Comparison of ENCODE assay signal across 13 cellular contexts in genomic region chr6:131635384-131636340, GRCh38. TPM values are rescaled to one million over a fixed set of nuclear protein-coding genes. Genes with fewer than 3 reads are reported as not detected.
DNase-seq lines count a peak whose midpoint lies in the region; ATAC-seq, FAIRE-seq and TF ChIP-seq lines count a peak whose summit lies in the region.
"Had no signal": no experiment of that assay in that cellular context is flagged by ENCODE, and none has a peak within 500 bp of the region (broad histone marks: within the 10 kb centered on the region; RNA-seq: fewer than 3 reads in every experiment).

No MANE protein-coding gene starts in this region.

- FAIRE-seq in K562 (lab: Jason Lieb, UNC): no peak

- no peak overlapping the region for H3K9ac ChIP-seq in K562 (ENCODE audit: insufficient read depth in 1 of 2, low read depth in 2 of 2, low read length in 2 of 2)

- POLR2A ChIA-PET in K562 (lab: Yijun Ruan, JAX): interaction anchor here (1.5 kb wide), 1 partner anchor 19 kb away, joined by 3 read pairs; no protein-coding TSS in a partner anchor

- no peaks in the 10 kb centered on the region; the same call in 2 of the 3 replicates for H3K36me3 ChIP-seq in K562 (ENCODE audit: control insufficient read depth, insufficient read depth, low read length)

- H3K9me1 ChIP-seq in K562 (ENCODE audit: control insufficient read depth, insufficient read depth, low read length): no peaks in the 10 kb centered on the region

- 87% methylated on average over 11 of the region's 11 CpGs for WGBS in K562 (ENCODE audit: insufficient coverage, low coverage, missing lambda C conversion rate)
- 76% methylated on average over 11 of the region's 11 CpGs for WGBS in right cardiac atrium

- TF ChIP-seq POLR2A in K562 (conservative IDR thresholded peaks at IDR 0.05): no peak

- H3K9me3 ChIP-seq in K562 (replicated peaks; ENCODE audit: control insufficient read depth, insufficient read depth, low read depth, low read length) (no peaks in the 10 kb centered on the region), right cardiac atrium (ENCODE audit: control insufficient read depth, low read length) (no peaks in the 10 kb centered on the region)

- ATAC-seq in GM18499 (IDR thresholded peaks at IDR 0.05; ENCODE audit: insufficient read depth, unreplicated experiment): peak; percentile 78
- peak; percentile 64 for ATAC-seq in GM21515 (IDR thresholded peaks at IDR 0.05; ENCODE audit: unreplicated experiment)
- ATAC-seq in HG03135 (IDR thresholded peaks at IDR 0.05; ENCODE audit: unreplicated experiment): peak; percentile 76
- no peak for ATAC-seq in K562
- ATAC-seq in right cardiac atrium: no peak
- ATAC-seq: esophagus mucosa had no signal

- TF ChIP-seq EP300 in K562 (IDR thresholded peaks at IDR 0.05; ENCODE audit: low read length): no peak

- CTCF ChIA-PET in K562 (lab: Yijun Ruan, JAX; ENCODE audit: low intra/inter-chr PET ratio): no interaction called here

- no peak for TF ChIP-seq CTCF in K562 (IDR thresholded peaks at IDR 0.05 in 2 of 3, conservative IDR thresholded peaks at IDR 0.05 in 1 of 3; ENCODE audit: insufficient read depth in 2 of 3, low read depth in 1 of 3, low read length in 3 of 3)

- in situ Hi-C loops in K562 (cut with MboI): loop anchor here (25.0 kb wide), 1 partner anchor 1177 kb away; the partner anchor contains the start of gene RPS12
- in situ Hi-C loops in KBM-7 (cut with MboI; ENCODE audit: low pct_unique_long_range_greater_than_20kb, low sequenced_read_pairs): no loop called here

- H4K20me1 ChIP-seq in K562 (replicated peaks; ENCODE audit: control insufficient read depth, insufficient read depth, low read length): no peaks in the 10 kb centered on the region

- no peak overlapping the region for H3K4me2 ChIP-seq in K562 (ENCODE audit: insufficient read depth, low read length)

- BruUV-seq in K562 (replicated peaks; lab: Mats Ljungman, UMichigan): no TSS peak

- no peak for TF ChIP-seq RAD21 in K562 (CRISPR knock-in tag; conservative IDR thresholded peaks at IDR 0.05 in 1 of 2, IDR thresholded peaks at IDR 0.05 in 1 of 2)

- H3K79me2 ChIP-seq in K562 (ENCODE audit: control insufficient read depth, insufficient read depth, low read length): peaks cover 35% of the 10 kb centered on the region

- no peak overlapping the region for H3K27ac ChIP-seq in K562 (ENCODE audit: extremely low read depth, low read depth, low read length)
- H3K27ac ChIP-seq in right cardiac atrium (ENCODE audit: low read length): no peak overlapping the region
- H3K27ac ChIP-seq: skin epidermis had no signal

- H3K27me3 ChIP-seq in K562 (ENCODE audit: control insufficient read depth in 2 of 2, insufficient read depth in 2 of 2, low read length in 2 of 2): no peaks in the 10 kb centered on the region
- no peaks in the 10 kb centered on the region for H3K27me3 ChIP-seq in right cardiac atrium (ENCODE audit: control insufficient read depth, insufficient read depth)

- intact Hi-C loops in K562 (cut with micrococcal nuclease) (no loop called here), right cardiac atrium (cut with DNase I) (no loop called here)

- no peak for DNase-seq in K562 (ENCODE audit: extremely low read depth in 1 of 4, low spot score in 3 of 4)
- DNase-seq in KBM-7: no peak
- DNase-seq in central memory CD4-positive, alpha-beta T cell: no peak
- no peak for DNase-seq in DMS153 treated with DMSO at 0.1 percent for 48 hours (lab: John Stamatoyannopoulos, UW; ENCODE audit: unreplicated experiment)
- DNase-seq in right cardiac atrium: no peak
- DNase-seq: amniotic stem cell, C1 segment of cervical spinal cord had no signal

- H2AFZ ChIP-seq in K562 (ENCODE audit: low read depth, low read length): peak overlapping the region; percentile 43; the same call in 1 of the 2 replicates

- no peak overlapping the region for H3K4me3 ChIP-seq in K562
- H3K4me3 ChIP-seq in right cardiac atrium (ENCODE audit: low read length): no peak overlapping the region
- H3K4me3 ChIP-seq: skin epidermis had no signal

- H3K4me1 ChIP-seq in K562 (replicated peaks in 1 of 2; ENCODE audit: control insufficient read depth in 2 of 2, insufficient read depth in 2 of 2, low read length in 2 of 2) (peaks cover 4 to 5% of the 10 kb centered on the region in 2 experiments; a peak in 3 of 5 replicates), right cardiac atrium (ENCODE audit: control insufficient read depth, insufficient read depth, low read length) (no peaks in the 10 kb centered on the region)

TF ChIP-seq in K562, 482 proteins besides CTCF, POLR2A, EP300 and RAD21 (continues in another document):
- TF ChIP-seq RFX5 (IDR thresholded peaks at IDR 0.05; ENCODE audit: low read depth, low read length) (no peak), SMAD2 (IDR thresholded peaks at IDR 0.05; ENCODE audit: low read depth, low read length) (no peak), ARID2 (IDR thresholded peaks at IDR 0.05) (no peak), PATZ1 (CRISPR knock-in tag; IDR thresholded peaks at IDR 0.05; ENCODE audit: borderline replicate concordance) (no peak), TCF3 (CRISPR knock-in tag; IDR thresholded peaks at IDR 0.05) (no peak), ZNF511 (CRISPR knock-in tag; IDR thresholded peaks at IDR 0.05) (no peak)

RNA-seq across cellular contexts. Expression of gene ENPP3, which starts 1.4 kb away (rescaled TPM):
- total RNA-seq in K562 (2011; cell fraction: chromatin; rRNA removed; ENCODE audit: low replicate concordance): 51.5 and 84.3 TPM in 2 replicates
- 30.4 and 31.7 TPM in 2 replicates for total RNA-seq in K562 (2011; cell fraction: nucleolus; rRNA removed)
- total RNA-seq in K562 (2011; cell fraction: nucleoplasm; rRNA removed): 43.2 and 48.7 TPM in 2 replicates
- total RNA-seq in K562 (2014; rRNA removed): 14.0 and 18.5 TPM in 2 replicates
- total RNA-seq in K562 (2014; rRNA removed; fragmentation: Illumina TruSeq; extraction: Trizol): 27.1 and 27.9 TPM in 2 replicates
- 20.7 and 23.0 TPM in 2 replicates for total RNA-seq in K562 (2015; rRNA removed; fragmentation: Illumina TruSeq; extraction: Trizol)
- 17.7 and 22.3 TPM in 2 replicates for total RNA-seq in K562 (2021)
- 21.6 and 32.8 TPM in 2 replicates for polyA plus RNA-seq in K562 (2011; rRNA removed)
- polyA plus RNA-seq in K562 (2011; cell fraction: cytosol; rRNA removed): 7.3 and 11.4 TPM in 2 replicates
- polyA plus RNA-seq in K562 (2011; cell fraction: nucleus; rRNA removed): 26.8 and 29.1 TPM in 2 replicates
- polyA plus RNA-seq in K562 (2012): 14.6 and 15.7 TPM in 2 replicates
- 18.1 and 21.6 TPM in 2 replicates for polyA plus RNA-seq in K562 (2014; fragmentation: Illumina TruSeq; extraction: Trizol)
- 10 to 100 TPM; 15.1 to 23.5 TPM for polyA plus RNA-seq in K562 (2014; fragmentation: Nextera tagmentation; extraction: Ambion mirVana)
- 17.4 and 17.8 TPM in 2 replicates for polyA plus RNA-seq in K562 (2014; rRNA removed)
- polyA minus RNA-seq in K562 (2011; rRNA and poly(A)+ RNA removed): 36.6 and 42.0 TPM in 2 replicates
- 4.6 and 9.1 TPM in 2 replicates for polyA minus RNA-seq in K562 (2011; cell fraction: cytosol; rRNA and poly(A)+ RNA removed)
- 22.2 and 36.7 TPM in 2 replicates for polyA minus RNA-seq in K562 (2011; cell fraction: nucleus; rRNA and poly(A)+ RNA removed)
- under 1 TPM; 0.14 to 0.40 (median 0.27) TPM for total RNA-seq in right cardiac atrium
- polyA plus RNA-seq in right cardiac atrium: 0.14 TPM
- total RNA-seq: LHCN-M2 had no signal

RNA-seq across cellular contexts. Expression of gene MED23, which starts 7.6 kb away (rescaled TPM):
- total RNA-seq in K562 (2011; cell fraction: chromatin; rRNA removed; ENCODE audit: low replicate concordance): 76.0 and 208 TPM in 2 replicates
- total RNA-seq in K562 (2011; cell fraction: nucleolus; rRNA removed): 27.5 and 37.9 TPM in 2 replicates
- total RNA-seq in K562 (2011; cell fraction: nucleoplasm; rRNA removed): 64.8 and 77.9 TPM in 2 replicates
- 19.7 and 20.5 TPM in 2 replicates for total RNA-seq in K562 (2014; rRNA removed)
- 37.1 and 38.5 TPM in 2 replicates for total RNA-seq in K562 (2014; rRNA removed; fragmentation: Illumina TruSeq; extraction: Trizol)
- total RNA-seq in K562 (2015; rRNA removed; fragmentation: Illumina TruSeq; extraction: Trizol): 34.6 and 40.3 TPM in 2 replicates
- total RNA-seq in K562 (2021): 27.1 and 27.2 TPM in 2 replicates
- 61.2 and 66.2 TPM in 2 replicates for polyA plus RNA-seq in K562 (2011; rRNA removed)
- 15.9 and 32.1 TPM in 2 replicates for polyA plus RNA-seq in K562 (2011; cell fraction: cytosol; rRNA removed)
- 111 and 216 TPM in 2 replicates for polyA plus RNA-seq in K562 (2011; cell fraction: nucleus; rRNA removed)
- 12.4 and 12.6 TPM in 2 replicates for polyA plus RNA-seq in K562 (2012)
- polyA plus RNA-seq in K562 (2014; fragmentation: Illumina TruSeq; extraction: Trizol): 24.0 and 28.6 TPM in 2 replicates
- polyA plus RNA-seq in K562 (2014; fragmentation: Nextera tagmentation; extraction: Ambion mirVana): 10 to 100 TPM; 13.7 to 20.0 TPM
- 22.8 and 25.2 TPM in 2 replicates for polyA plus RNA-seq in K562 (2014; rRNA removed)
- polyA minus RNA-seq in K562 (2011; rRNA and poly(A)+ RNA removed): 83.5 and 98.6 TPM in 2 replicates
- polyA minus RNA-seq in K562 (2011; cell fraction: cytosol; rRNA and poly(A)+ RNA removed): 21.8 and 27.6 TPM in 2 replicates
- 58.7 and 124 TPM in 2 replicates for polyA minus RNA-seq in K562 (2011; cell fraction: nucleus; rRNA and poly(A)+ RNA removed)
- 10 to 100 TPM; 12.1 to 15.3 (median 13.2) TPM for total RNA-seq in right cardiac atrium
- polyA plus RNA-seq in right cardiac atrium: 7.5 TPM

Comparison
In these comparisons a context has a peak if more than half of its experiments do, and no peak if none do; other contexts are left out.
1. ATAC-seq: peak in GM18499 (single experiment), GM21515 (single experiment) and HG03135 (single experiment); none in K562 (single experiment) and right cardiac atrium (0 of 2).
2. RNA of gene ENPP3, which starts 1.4 kb away (total RNA-seq): 14.0 to 84.3 TPM in K562; 0.14 to 0.40 TPM in right cardiac atrium; every median in the first group is over 10 times any median in the second.